ENCODE assay signal across 8 cellular contexts in genomic region chr20:3238616-3239025, GRCh38. TPM values are rescaled to one million over a fixed set of nuclear protein-coding genes. Genes with fewer than 3 reads are reported as not detected.
DNase-seq lines count a peak whose midpoint lies in the region; ATAC-seq and TF ChIP-seq lines count a peak whose summit lies in the region.

No MANE protein-coding gene starts in this region.

- H3K27me3 ChIP-seq in ACC112 (ENCODE audit: insufficient read depth, low read length): peaks cover 48% of the 10 kb centered on the region
- peaks cover 67% of the 10 kb centered on the region for H3K27me3 ChIP-seq in left ventricle myocardium inferior (ENCODE audit: low read depth)

- TF ChIP-seq CTCF in left ventricle myocardium inferior (IDR thresholded peaks at IDR 0.05; ENCODE audit: borderline replicate concordance): no peak

- intact Hi-C loops in left ventricle myocardium inferior (cut with micrococcal nuclease): no loop called here

- H2AFZ ChIP-seq in ACC112 (ENCODE audit: low read length, unreplicated experiment): peak overlapping the region; percentile 9

- H3K4me1 ChIP-seq in ACC112 (ENCODE audit: control insufficient read depth, insufficient read depth, low read length, unreplicated experiment): no peaks in the 10 kb centered on the region
- H3K4me1 ChIP-seq in left ventricle myocardium inferior: peaks cover 27% of the 10 kb centered on the region

- ATAC-seq in GM19035 (IDR thresholded peaks at IDR 0.05; ENCODE audit: unreplicated experiment): peak; percentile 53
- no peak for ATAC-seq in HG03460 (IDR thresholded peaks at IDR 0.05; ENCODE audit: unreplicated experiment)

- DNase-seq in NCI-H2171 treated with DMSO at 0.1 percent for 48 hours (lab: John Stamatoyannopoulos, UW): peak; percentile 52
- DNase-seq in activated effector memory CD4-positive, alpha-beta T cell treated with anti-CD3 and anti-CD28 coated beads, Interleukin-2, amount 50 U/mL, for 16 hours: peak; percentile 81
- no peak for DNase-seq in left ventricle myocardium inferior
- DNase-seq in skeletal muscle cell (ENCODE audit: low read depth): no peak
- no peak for DNase-seq in islet precursor cell

- H3K27ac ChIP-seq in ACC112 (ENCODE audit: low read depth, low read length): no peak overlapping the region
- no peak overlapping the region for H3K27ac ChIP-seq in left ventricle myocardium inferior (replicated peaks)

- no peaks in the 10 kb centered on the region for H3K36me3 ChIP-seq in ACC112 (ENCODE audit: insufficient read depth, low read length)
- no peaks in the 10 kb centered on the region for H3K36me3 ChIP-seq in left ventricle myocardium inferior

- no peaks in the 10 kb centered on the region for H3K9me3 ChIP-seq in left ventricle myocardium inferior (replicated peaks)

- H3K79me2 ChIP-seq in ACC112 (ENCODE audit: control insufficient read depth, insufficient read depth, low read length, unreplicated experiment): no peaks in the 10 kb centered on the region

- H3K4me3 ChIP-seq in ACC112 (ENCODE audit: low read depth, low read length): peak overlapping the region; percentile 73
- H3K4me3 ChIP-seq in left ventricle myocardium inferior: peak overlapping the region; percentile 80
- H3K4me3 ChIP-seq in skeletal muscle cell (ENCODE audit: low read depth, low read length): peak overlapping the region; percentile 57

RNA-seq across cellular contexts. Expression of gene SLC4A11, which starts 0.4 kb away (rescaled TPM):
- 0.11 TPM for total RNA-seq in left ventricle myocardium inferior

RNA-seq across cellular contexts. Expression of gene ITPA, which starts 29.3 kb away (rescaled TPM):
- total RNA-seq in left ventricle myocardium inferior: 17.2 TPM

RNA-seq across cellular contexts. Expression of gene DDRGK1, which starts 34.1 kb away (rescaled TPM):
- total RNA-seq in left ventricle myocardium inferior: 30.0 TPM

Comparison
In these comparisons a context has a peak if more than half of its experiments do, and no peak if none do; other contexts are left out.
1. DNase-seq: peak in NCI-H2171 treated with DMSO at 0.1 percent for 48 hours (single experiment) and activated effector memory CD4-positive, alpha-beta T cell treated with anti-CD3 and anti-CD28 coated beads, Interleukin-2, amount 50 U/mL, for 16 hours (single experiment); none in left ventricle myocardium inferior (single experiment), skeletal muscle cell (single experiment) and islet precursor cell (single experiment).
2. Peak in every context shown above with its lines, with median percentiles within 50 percentile points of each other: H3K4me3 ChIP-seq.